ENCODE assay signal across 14 cellular contexts in the genomic region with DNA sequence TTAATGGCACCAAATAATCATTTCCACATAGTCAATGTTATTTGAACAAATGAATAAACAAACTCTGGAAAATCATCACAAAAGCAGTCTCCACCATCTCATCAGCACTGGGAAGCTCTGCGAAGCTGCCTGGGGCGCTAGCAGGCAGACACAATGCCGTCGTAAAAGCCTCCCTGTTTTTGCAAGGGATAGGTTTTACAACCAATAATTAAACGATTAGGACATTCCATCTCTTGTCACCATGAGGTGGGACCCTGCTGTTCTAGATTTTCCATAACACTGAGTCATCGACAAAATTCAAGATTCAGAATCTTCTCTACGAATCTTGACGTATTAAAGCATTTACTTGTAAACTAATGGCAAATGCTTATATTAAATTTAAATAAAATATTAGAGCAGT.
"Had no signal": no experiment of that assay in that cellular context is flagged by ENCODE, and none has a peak within 500 bp of the region (broad histone marks: within the 10 kb centered on the region; RNA-seq: fewer than 3 reads in every experiment).

No MANE protein-coding gene starts in this region.

- ATAC-seq: activated naive CD8-positive, alpha-beta T cell treated with anti-CD3 and anti-CD28 coated beads, Interleukin-2, amount 50 U/mL, for 24 hours; esophagus mucosa; left lung; natural killer cell treated with Interleukin-12 subunit alpha and Interleukin-12 subunit beta and Interleukin-15 and Interleukin-18, amount 100 ng/mL, for 72 hours; stimulated activated naive CD8-positive, alpha-beta T cell treated with anti-CD3 and anti-CD28 coated beads, Interleukin-15, amount 100 ng/mL, for 72 hours had no signal

- DNase-seq: activated CD4-positive, alpha-beta memory T cell treated with anti-CD3 and anti-CD28 coated beads, Interleukin-2, amount 10 ng/mL, durations not matched to agents 7 days and 5 days; activated naive CD8-positive, alpha-beta T cell treated with anti-CD3 and anti-CD28 coated beads, Interleukin-2, amount 50 U/mL, for 24 hours; activated T-cell treated with anti-CD3 and anti-CD28 coated beads, Interleukin-2, amount 50 U/mL, for 48 hours; dorsolateral prefrontal cortex; left lung; stimulated activated CD4-positive, alpha-beta T cell treated with anti-CD3 and anti-CD28 coated beads, Interleukin-4, amount 100 ng/mL, for 24 hours; stimulated activated naive CD8-positive, alpha-beta T cell treated with anti-CD3 and anti-CD28 coated beads, Interleukin-15, amount 100 ng/mL, for 72 hours; T-helper 9 cell had no signal

- H3K36me3 ChIP-seq: ascending aorta, left lung had no signal

- H3K9me3 ChIP-seq: ascending aorta, left lung had no signal

- H3K36me3 Mint-ChIP-seq: memory B cell; natural killer cell treated with Interleukin-12 subunit alpha and Interleukin-12 subunit beta and Interleukin-15 and Interleukin-18, amount 100 ng/mL, for 72 hours had no signal

- H3K27ac ChIP-seq: ascending aorta, dorsolateral prefrontal cortex, left lung had no signal

- H3K9me3 Mint-ChIP-seq: activated CD4-positive, alpha-beta memory T cell treated with anti-CD3 and anti-CD28 coated beads, Interleukin-2, amount 10 ng/mL, durations not matched to agents 7 days and 5 days; activated naive CD8-positive, alpha-beta T cell treated with anti-CD3 and anti-CD28 coated beads, Interleukin-2, amount 50 U/mL, for 24 hours; memory B cell; natural killer cell treated with Interleukin-12 subunit alpha and Interleukin-12 subunit beta and Interleukin-15 and Interleukin-18, amount 100 ng/mL, for 72 hours; stimulated activated naive CD8-positive, alpha-beta T cell treated with anti-CD3 and anti-CD28 coated beads, Interleukin-15, amount 100 ng/mL, for 72 hours had no signal

- H3K4me3 ChIP-seq: ascending aorta, dorsolateral prefrontal cortex, left lung had no signal

- H3K27ac Mint-ChIP-seq: activated CD4-positive, alpha-beta memory T cell treated with anti-CD3 and anti-CD28 coated beads, Interleukin-2, amount 10 ng/mL, durations not matched to agents 7 days and 5 days; natural killer cell treated with Interleukin-12 subunit alpha and Interleukin-12 subunit beta and Interleukin-15 and Interleukin-18, amount 100 ng/mL, for 72 hours had no signal

- H3K27me3 ChIP-seq: ascending aorta, dorsolateral prefrontal cortex, left lung had no signal

- FAIRE-seq: bronchial epithelial cell, urothelium cell line had no signal

- H3K4me3 Mint-ChIP-seq: activated CD4-positive, alpha-beta memory T cell treated with anti-CD3 and anti-CD28 coated beads, Interleukin-2, amount 10 ng/mL, durations not matched to agents 7 days and 5 days; activated naive CD8-positive, alpha-beta T cell treated with anti-CD3 and anti-CD28 coated beads, Interleukin-2, amount 50 U/mL, for 24 hours; memory B cell had no signal
